ENCODE assay signal across 13 cellular contexts in genomic region chr4:47493238-47494123, GRCh38. TPM values are rescaled to one million over a fixed set of nuclear protein-coding genes. Genes with fewer than 3 reads are reported as not detected.
DNase-seq lines count a peak whose midpoint lies in the region; ATAC-seq and TF ChIP-seq lines count a peak whose summit lies in the region.
"Had no signal": no experiment of that assay in that cellular context is flagged by ENCODE, and none has a peak within 500 bp of the region (broad histone marks: within the 10 kb centered on the region; RNA-seq: fewer than 3 reads in every experiment).

No MANE protein-coding gene starts in this region.

- ATAC-seq in GM19397 (IDR thresholded peaks at IDR 0.05; ENCODE audit: unreplicated experiment) (peak; percentile 43), HG02938 (IDR thresholded peaks at IDR 0.05; ENCODE audit: unreplicated experiment) (peak; percentile 70), activated B cell treated with CpG ODN at 0.5 μM for 24 hours (ENCODE audit: low read depth) (peak; percentile 49), GM18873 (IDR thresholded peaks at IDR 0.05; ENCODE audit: low FRiP score, unreplicated experiment) (no peak), right lobe of liver (no peak)

- H3K27me3 ChIP-seq in vagina (no peaks in the 10 kb centered on the region), right lobe of liver (no peaks in the 10 kb centered on the region)

- H3K36me3 ChIP-seq in vagina (no peaks in the 10 kb centered on the region), right lobe of liver (no peaks in the 10 kb centered on the region)

- 84% methylated on average over 2 of the region's 3 CpGs for WGBS in right lobe of liver (ENCODE audit: insufficient coverage, low coverage, low lambda C conversion rate, missing lambda C conversion rate)

- H3K9me3 ChIP-seq in vagina (no peaks in the 10 kb centered on the region), right lobe of liver (peaks cover 0 to 2% (median 0%) of the 10 kb centered on the region in 4 donors)

- TF ChIP-seq POLR2A in vagina (IDR thresholded peaks at IDR 0.05): no peak
- TF ChIP-seq POLR2A in right lobe of liver (IDR thresholded peaks at IDR 0.05): no peak

- H3K4me3 Mint-ChIP-seq in activated B cell treated with CpG ODN at 0.5 μM for 24 hours: peak overlapping the region; percentile 59
- H3K4me3 Mint-ChIP-seq: activated T-cell treated with anti-CD3 and anti-CD28 coated beads, Interleukin-2, amount 50 U/mL, for 24 hours had no signal

- intact Hi-C loops in activated B cell treated with CpG ODN at 0.5 μM for 24 hours (cut with micrococcal nuclease): loop anchor here (1.0 kb wide), 1 partner anchor 8 kb away; the partner anchor contains the start of gene ATP10D
- intact Hi-C loops in vagina (cut with DNase I): no loop called here
- intact Hi-C loops in right lobe of liver (cut with DNase I): no loop called here

- POLR2A ChIA-PET in activated B cell treated with CpG ODN at 0.5 μM for 24 hours (lab: Charles Lee): interaction anchor here (0.9 to 2.6 kb wide), 5 partner anchors 8 to 70 kb away, joined by 3 to 12 read pairs (median 6); partner anchors contain the start of genes ATP10D and COMMD8

- CTCF ChIA-PET in activated B cell treated with CpG ODN at 0.5 μM for 24 hours (lab: Charles Lee): interaction anchor here (0.6 to 1.8 kb wide), 5 partner anchors 8 to 71 kb away, joined by 3 to 9 read pairs (median 4); partner anchors contain the start of genes ATP10D and COMMD8

- H3K36me3 Mint-ChIP-seq in activated B cell treated with CpG ODN at 0.5 μM for 24 hours (ENCODE audit: low read depth): peaks cover 13% of the 10 kb centered on the region

- TF ChIP-seq CTCF in GM12865 (IDR thresholded peaks at IDR 0.05; ENCODE audit: insufficient read depth, low read depth, low read length, missing control alignments): no peak
- TF ChIP-seq CTCF in activated B cell treated with CpG ODN at 0.5 μM for 24 hours (IDR thresholded peaks at IDR 0.05): no peak
- no peak for TF ChIP-seq CTCF in vagina (IDR thresholded peaks at IDR 0.05)
- TF ChIP-seq CTCF in right lobe of liver (IDR thresholded peaks at IDR 0.05): no peak

- DNase-seq in GM12865 (ENCODE audit: low read depth) (peak; percentile 34), activated B cell treated with CpG ODN at 0.5 μM for 24 hours (no peak), vagina (ENCODE audit: extremely low spot score in 2 of 2) (no peak), right lobe of liver (no peak)
- no peak for DNase-seq in activated CD4-positive, alpha-beta T cell treated with anti-CD3 and anti-CD28 coated beads, Interleukin-2, amount 50 U/mL, for 1 hour
- DNase-seq: activated T-cell treated with anti-CD3 and anti-CD28 coated beads, Interleukin-2, amount 50 U/mL, for 24 hours; glutamatergic neuron; SHP77; stimulated activated CD4-positive, alpha-beta T cell treated with anti-CD3 and anti-CD28 coated beads, Interleukin-2, amount 100 ng/mL, for 24 hours had no signal

- H3K4me3 ChIP-seq in GM12865 (ENCODE audit: low read depth, low read length) (no peak overlapping the region), vagina (no peak overlapping the region), right lobe of liver (no peak overlapping the region)

- peak overlapping the region; percentile 80 for H3K27ac Mint-ChIP-seq in activated B cell treated with CpG ODN at 0.5 μM for 24 hours
- H3K27ac Mint-ChIP-seq: activated T-cell treated with anti-CD3 and anti-CD28 coated beads, Interleukin-2, amount 50 U/mL, for 24 hours had no signal

- peaks cover 8% of the 10 kb centered on the region for H3K9me3 Mint-ChIP-seq in activated B cell treated with CpG ODN at 0.5 μM for 24 hours
- H3K9me3 Mint-ChIP-seq: activated T-cell treated with anti-CD3 and anti-CD28 coated beads, Interleukin-2, amount 50 U/mL, for 24 hours had no signal

- no peaks in the 10 kb centered on the region for H3K27me3 Mint-ChIP-seq in activated B cell treated with CpG ODN at 0.5 μM for 24 hours
- H3K27me3 Mint-ChIP-seq: activated T-cell treated with anti-CD3 and anti-CD28 coated beads, Interleukin-2, amount 50 U/mL, for 24 hours had no signal

- H3K27ac ChIP-seq in vagina (no peak overlapping the region), right lobe of liver (no peak overlapping the region)
- H3K27ac ChIP-seq: parathyroid adenoma had no signal

- H3K4me1 Mint-ChIP-seq in activated B cell treated with CpG ODN at 0.5 μM for 24 hours: peaks cover 60% of the 10 kb centered on the region

- peaks cover 62% of the 10 kb centered on the region for H3K4me1 ChIP-seq in vagina
- H3K4me1 ChIP-seq in right lobe of liver: peaks cover 0 to 2% (median 0%) of the 10 kb centered on the region in 4 donors
- H3K4me1 ChIP-seq: parathyroid adenoma had no signal

RNA-seq across cellular contexts. Expression of gene ATP10D, which starts 8.4 kb away (rescaled TPM):
- 26.2 and 31.6 TPM in 2 replicates for total RNA-seq in activated B cell treated with CpG ODN at 0.5 μM for 24 hours
- 25.3 TPM for total RNA-seq in vagina
- 10 to 100 TPM in 2 of 6 experiments, 1 to 10 TPM in 4; 5.1 to 14.0 (median 8.5) TPM for total RNA-seq in right lobe of liver

RNA-seq across cellular contexts. Expression of gene COMMD8, which starts 30.0 kb away (rescaled TPM):
- total RNA-seq in activated B cell treated with CpG ODN at 0.5 μM for 24 hours (23.6 and 23.9 TPM in 2 replicates), vagina (8.8 TPM), right lobe of liver (1 to 10 TPM; 4.5 to 9.2 (median 7.0) TPM)

Comparison
In these comparisons a context has a peak if more than half of its experiments do, and no peak if none do; other contexts are left out.
1. ATAC-seq: peak in GM19397 (single experiment), HG02938 (single experiment) and activated B cell treated with CpG ODN at 0.5 μM for 24 hours (single experiment); none in GM18873 (single experiment) and right lobe of liver (0 of 4).